ENCODE assay signal across 11 cellular contexts in the genomic region with DNA sequence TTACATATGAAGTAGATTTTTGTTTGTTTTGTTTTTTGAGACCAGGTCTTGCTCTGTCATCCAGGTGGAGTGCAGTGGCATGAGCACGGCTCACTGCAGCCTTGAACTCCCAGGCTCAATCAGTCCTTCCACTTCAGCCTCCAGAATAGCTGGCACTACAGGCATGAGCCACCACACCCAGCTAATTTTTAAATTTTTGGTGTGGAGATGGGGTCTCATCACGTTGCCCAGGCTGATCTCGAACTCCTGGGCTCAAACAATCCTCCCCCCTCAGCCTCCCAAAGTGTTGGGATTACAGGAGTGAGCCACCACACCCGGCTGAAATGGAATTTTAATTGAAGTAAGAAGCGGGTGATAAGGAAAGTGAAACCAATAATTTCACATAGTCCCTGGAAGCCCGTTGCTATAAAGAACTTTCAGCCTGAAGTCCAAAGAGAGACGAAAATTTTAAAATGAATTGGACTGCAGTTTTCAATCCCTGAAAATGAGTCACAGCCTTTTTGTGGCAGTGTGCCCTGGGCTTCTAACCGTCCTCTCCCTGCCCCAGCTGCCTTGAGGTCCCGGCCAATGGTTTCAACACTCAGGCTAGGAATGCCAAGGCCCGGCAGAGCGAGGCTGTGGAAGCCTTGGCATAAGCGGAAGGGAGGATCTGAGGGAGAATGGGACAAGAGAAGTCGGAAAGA. TPM values are rescaled to one million over a fixed set of nuclear protein-coding genes. Genes with fewer than 3 reads are reported as not detected.
DNase-seq lines count a peak whose midpoint lies in the region; ATAC-seq and TF ChIP-seq lines count a peak whose summit lies in the region.
"Had no signal": no experiment of that assay in that cellular context is flagged by ENCODE, and none has a peak within 500 bp of the region (broad histone marks: within the 10 kb centered on the region; RNA-seq: fewer than 3 reads in every experiment).

No MANE protein-coding gene starts in this region.

- intact Hi-C loops in PC-9 (cut with micrococcal nuclease; ENCODE audit: unreplicated experiment), result loop anchor here (2.0 kb wide), 2 partner anchors 32 to 50 kb away; a partner anchor contains a TSS
- intact Hi-C loops in esophagus muscularis mucosa (cut with DNase I), result no loop called here

- peaks cover 17% of the 10 kb centered on the region; the same call in 1 of the 2 replicates for H3F3A ChIP-seq in PC-9 (ENCODE audit: insufficient read depth, low read depth)

- H4K20me1 ChIP-seq in PC-9 (ENCODE audit: insufficient read depth) (no peaks in the 10 kb centered on the region), osteoblast (ENCODE audit: insufficient read depth, low read length) (no peaks in the 10 kb centered on the region)

- TF ChIP-seq EP300 in esophagus muscularis mucosa (IDR thresholded peaks at IDR 0.05), result no peak

- H3K4me3 ChIP-seq in PC-9 (peak overlapping the region; percentile 15; the same call in 1 of the 2 replicates), esophagus muscularis mucosa (peak overlapping the region; percentile 36 to 50 (median 38)), osteoblast (ENCODE audit: insufficient read depth, low read length) (peak overlapping the region; percentile 69)
- H3K4me3 ChIP-seq in effector memory CD4-positive, alpha-beta T cell (ENCODE audit: insufficient read depth, low read depth, low read length, poor library complexity, severe bottlenecking), result no peak overlapping the region

- no peaks in the 10 kb centered on the region for H3K4me1 Mint-ChIP-seq in immature natural killer cell

- no peak for TF ChIP-seq POLR2A in esophagus muscularis mucosa (IDR thresholded peaks at IDR 0.05; ENCODE audit: low read depth)

- DNase-seq in AG08395 (ENCODE audit: low spot score) (peak; percentile 97), PC-9 (peak; percentile 44 to 59), esophagus muscularis mucosa (ENCODE audit: extremely low spot score) (peak; percentile 87), osteoblast (ENCODE audit: insufficient read length, low spot score, missing footprints) (peak; percentile 97), NCI-H1436 treated with DMSO at 0.1 percent for 48 hours (lab: John Stamatoyannopoulos, UW) (no peak), immature natural killer cell (no peak)
- DNase-seq in effector memory CD4-positive, alpha-beta T cell, result no peak
- DNase-seq: activated CD4-positive, alpha-beta memory T cell treated with anti-CD3 and anti-CD28 coated beads for 36 hours; DND-41 had no signal

- no TSS peak for BruUV-seq in PC-9 (replicated peaks; lab: Mats Ljungman, UMichigan)

- H3K9me2 ChIP-seq in PC-9 (ENCODE audit: insufficient read depth), result no peaks in the 10 kb centered on the region

- 39% methylated on average over 13 of the region's 13 CpGs for WGBS in esophagus muscularis mucosa

- H3K4me3 Mint-ChIP-seq in immature natural killer cell, result peak overlapping the region in 1 of 5 donors; percentile 30

- no peaks in the 10 kb centered on the region for H3K9me3 ChIP-seq in PC-9 (ENCODE audit: insufficient read depth, low read depth)
- no peaks in the 10 kb centered on the region for H3K9me3 ChIP-seq in esophagus muscularis mucosa
- H3K9me3 ChIP-seq in osteoblast (ENCODE audit: low read depth, low read length), result no peaks in the 10 kb centered on the region
- H3K9me3 ChIP-seq in effector memory CD4-positive, alpha-beta T cell (ENCODE audit: control insufficient read depth, low read length), result no peaks in the 10 kb centered on the region

- H3K4me1 ChIP-seq in PC-9 (replicated peaks; ENCODE audit: insufficient read depth) (peaks cover 39% of the 10 kb centered on the region), esophagus muscularis mucosa (peaks cover 30 to 37% (median 34%) of the 10 kb centered on the region in 4 donors), osteoblast (ENCODE audit: insufficient read depth, low read length) (peaks cover 31% of the 10 kb centered on the region)
- H3K4me1 ChIP-seq in effector memory CD4-positive, alpha-beta T cell (ENCODE audit: control insufficient read depth, insufficient read depth, low read length, poor library complexity, severe bottlenecking), result peaks cover 7% of the 10 kb centered on the region

- no peaks in the 10 kb centered on the region for H3K36me3 Mint-ChIP-seq in immature natural killer cell
- H3K36me3 Mint-ChIP-seq: activated CD4-positive, alpha-beta memory T cell treated with anti-CD3 and anti-CD28 coated beads for 36 hours had no signal

- peaks cover 5 to 14% (median 5%) of the 10 kb centered on the region in 3 donors for H3K27me3 Mint-ChIP-seq in immature natural killer cell (ENCODE audit: low read depth in 3 of 3)

- H3K27ac ChIP-seq in PC-9 (peak overlapping the region; percentile 75; the same call in 1 of the 2 replicates), esophagus muscularis mucosa (replicated peaks in 1 of 4) (peak overlapping the region; percentile 69 to 80 (median 74)), osteoblast (ENCODE audit: low read depth, low read length) (peak overlapping the region; percentile 64)
- H3K27ac ChIP-seq in effector memory CD4-positive, alpha-beta T cell (ENCODE audit: insufficient read depth, low read length, poor library complexity, severe bottlenecking), result no peak overlapping the region

- no peak overlapping the region for H2AFZ ChIP-seq in PC-9
- peak overlapping the region; percentile 94 for H2AFZ ChIP-seq in osteoblast (ENCODE audit: low read length)

- H3K36me3 ChIP-seq in PC-9 (ENCODE audit: low read depth), result no peaks in the 10 kb centered on the region
- H3K36me3 ChIP-seq in esophagus muscularis mucosa, result no peaks in the 10 kb centered on the region
- no peaks in the 10 kb centered on the region for H3K36me3 ChIP-seq in osteoblast (ENCODE audit: insufficient read depth, low read length)
- H3K36me3 ChIP-seq in effector memory CD4-positive, alpha-beta T cell (ENCODE audit: control insufficient read depth, insufficient read depth, low read length), result no peaks in the 10 kb centered on the region

- ATAC-seq in HG02642 (IDR thresholded peaks at IDR 0.05; ENCODE audit: poor library complexity, unreplicated experiment), result no peak

- H3K27ac Mint-ChIP-seq in immature natural killer cell, result no peak overlapping the region
- H3K27ac Mint-ChIP-seq: activated CD4-positive, alpha-beta memory T cell treated with anti-CD3 and anti-CD28 coated beads for 36 hours had no signal

- no peaks in the 10 kb centered on the region for H3K9me3 Mint-ChIP-seq in immature natural killer cell
- H3K9me3 Mint-ChIP-seq: activated CD4-positive, alpha-beta memory T cell treated with anti-CD3 and anti-CD28 coated beads for 36 hours had no signal

- POLR2A ChIA-PET in PC-9 (lab: Charles Lee; ENCODE audit: unreplicated experiment), result no interaction called here

- no peaks in the 10 kb centered on the region for H3K27me3 ChIP-seq in PC-9 (ENCODE audit: insufficient read depth, low read depth)
- H3K27me3 ChIP-seq in esophagus muscularis mucosa, result no peaks in the 10 kb centered on the region
- no peaks in the 10 kb centered on the region for H3K27me3 ChIP-seq in osteoblast (ENCODE audit: insufficient read depth, low read length)
- no peaks in the 10 kb centered on the region for H3K27me3 ChIP-seq in effector memory CD4-positive, alpha-beta T cell (replicated peaks; ENCODE audit: control insufficient read depth, insufficient read depth, low read length, poor library complexity, severe bottlenecking)

- H3K4me2 ChIP-seq in PC-9, result peak overlapping the region; percentile 70
- peak overlapping the region; percentile 88 for H3K4me2 ChIP-seq in osteoblast (ENCODE audit: insufficient read depth, low read length)

- H3K79me2 ChIP-seq in PC-9 (ENCODE audit: low read depth), result no peaks in the 10 kb centered on the region
- no peaks in the 10 kb centered on the region for H3K79me2 ChIP-seq in osteoblast (ENCODE audit: insufficient read depth, low read length)

- CTCF ChIA-PET in PC-9 (lab: Charles Lee), result interaction anchor here (0.6 kb wide), 1 partner anchor 56 kb away, joined by 4 read pairs; no protein-coding TSS in a partner anchor

- TF ChIP-seq CTCF in PC-9 (conservative IDR thresholded peaks at IDR 0.05) (no peak), esophagus muscularis mucosa (IDR thresholded peaks at IDR 0.05) (no peak), osteoblast (IDR thresholded peaks at IDR 0.05; ENCODE audit: extremely low read depth, low read depth, low read length) (no peak)

RNA-seq across cellular contexts. Expression of a gene that starts 0.8 kb away (rescaled TPM):
- total RNA-seq in PC-9 (2021), result 0.20 TPM in 1 of 2 replicates, not detected in the other
- under 1 TPM in 1 of 4 donors, not detected in 3; 0.29 TPM for total RNA-seq in esophagus muscularis mucosa
- 0.36 and 0.88 TPM in 2 replicates for total RNA-seq in osteoblast
- polyA plus RNA-seq in immature natural killer cell, result not detected
- total RNA-seq: activated CD4-positive, alpha-beta memory T cell treated with anti-CD3 and anti-CD28 coated beads for 36 hours; mononuclear cell had no signal

RNA-seq across cellular contexts. Expression of a gene that starts 25.8 kb away (rescaled TPM):
- total RNA-seq in PC-9 (2021) (0.88 TPM in 1 of 2 replicates, not detected in the other), esophagus muscularis mucosa (under 1 TPM in 2 of 4 donors, not detected in 2; 0.29 to 0.32 TPM), osteoblast (1.5 and 1.8 TPM in 2 replicates)
- polyA plus RNA-seq in immature natural killer cell, result not detected
- total RNA-seq: activated CD4-positive, alpha-beta memory T cell treated with anti-CD3 and anti-CD28 coated beads for 36 hours; mononuclear cell had no signal

RNA-seq across cellular contexts. Expression of a gene that starts 33.0 kb away (rescaled TPM):
- 33.8 and 38.6 TPM in 2 replicates for total RNA-seq in PC-9 (2021)
- 10 to 100 TPM; 15.0 to 29.1 (median 24.0) TPM for total RNA-seq in esophagus muscularis mucosa
- total RNA-seq in osteoblast, result 39.4 and 54.2 TPM in 2 replicates
- polyA plus RNA-seq in immature natural killer cell, result under 1 TPM in 2 of 3 donors, not detected in 1; 0.34 to 0.73 TPM

RNA-seq across cellular contexts. Expression of a gene that starts 44.7 kb away (rescaled TPM):
- 2.9 and 4.4 TPM in 2 replicates for total RNA-seq in PC-9 (2021)
- under 1 TPM in 1 of 4 donors, not detected in 3; 0.39 TPM for total RNA-seq in esophagus muscularis mucosa
- 2.5 and 3.2 TPM in 2 replicates for total RNA-seq in osteoblast
- polyA plus RNA-seq in immature natural killer cell, result under 1 TPM in 2 of 3 donors, not detected in 1; 0.83 to 0.88 TPM

Comparison
In these comparisons a context has a peak if more than half of its experiments do, and no peak if none do; other contexts are left out.
1. DNase-seq: peak in AG08395 (single experiment), PC-9 (2 of 2), esophagus muscularis mucosa (single experiment) and osteoblast (single experiment); none in NCI-H1436 treated with DMSO at 0.1 percent for 48 hours (single experiment), effector memory CD4-positive, alpha-beta T cell (0 of 3) and immature natural killer cell (0 of 3).